Comparison of ENCODE assay signal across 8 cellular contexts in the genomic region with DNA sequence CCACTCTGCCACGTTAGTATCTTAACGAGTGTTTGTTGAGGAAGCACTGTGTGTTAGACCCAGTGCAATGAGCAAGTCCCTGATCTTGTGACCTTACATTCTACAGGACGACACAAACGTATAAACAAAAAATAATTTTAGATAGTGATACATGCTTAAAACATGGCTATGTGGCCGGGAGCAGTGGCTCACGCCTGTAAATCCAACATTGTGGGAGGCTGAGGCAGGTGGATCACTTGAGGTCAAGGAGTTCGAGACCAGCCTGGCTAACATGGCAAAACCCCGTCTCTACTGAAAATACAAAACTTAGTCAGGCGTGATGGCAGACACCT. TPM values are rescaled to one million over a fixed set of nuclear protein-coding genes. Genes with fewer than 3 reads are reported as not detected.
DNase-seq lines count a peak whose midpoint lies in the region; ATAC-seq and TF ChIP-seq lines count a peak whose summit lies in the region.

No MANE protein-coding gene starts in this region.

- ATAC-seq in HG02973 (IDR thresholded peaks at IDR 0.05; ENCODE audit: unreplicated experiment) (no peak), GM21737 (IDR thresholded peaks at IDR 0.05; ENCODE audit: unreplicated experiment) (no peak)

- H3K27ac ChIP-seq in GM23248 (peak overlapping the region; percentile 58), WERI-Rb-1 (peak overlapping the region; percentile 93)

- in situ Hi-C loops in GM23248 (cut with MboI) = no loop called here

- no peaks in the 10 kb centered on the region for H3K27me3 ChIP-seq in GM23248 (replicated peaks; ENCODE audit: insufficient read depth)
- H3K27me3 ChIP-seq in WERI-Rb-1 (ENCODE audit: insufficient read depth, low read depth, severe bottlenecking) = no peaks in the 10 kb centered on the region

- peaks cover 27% of the 10 kb centered on the region for H3K79me2 ChIP-seq in GM23248 (ENCODE audit: insufficient read depth)

- H3K4me3 ChIP-seq in GM23248 (peak overlapping the region; percentile 91), WERI-Rb-1 (ENCODE audit: low read depth, low read length) (peak overlapping the region; percentile 46), fibroblast of villous mesenchyme (ENCODE audit: low read depth, low read length) (peak overlapping the region; percentile 56), skeletal muscle cell (ENCODE audit: low read depth, low read length) (peak overlapping the region; percentile 41)

- H2AFZ ChIP-seq in GM23248 = peak overlapping the region; percentile 91

- H3K9me3 ChIP-seq in GM23248 (ENCODE audit: low read depth) (no peaks in the 10 kb centered on the region), WERI-Rb-1 (ENCODE audit: severe bottlenecking) (no peaks in the 10 kb centered on the region)

- TF ChIP-seq CTCF in WERI-Rb-1 (IDR thresholded peaks at IDR 0.05; ENCODE audit: low read depth, low read length) (no peak), fibroblast of villous mesenchyme (IDR thresholded peaks at IDR 0.05; ENCODE audit: insufficient read depth, low read depth, low read length) (no peak)

- 54 to 58% methylated on average over 9 of the region's 9 CpGs for WGBS in GM23248 (ENCODE audit: low coverage in 1 of 2, low lambda C conversion rate in 2 of 2, missing lambda C conversion rate in 2 of 2), 2 experiments

- peak overlapping the region; percentile 81 for H3K4me2 ChIP-seq in GM23248 (ENCODE audit: unreplicated experiment)

- no peaks in the 10 kb centered on the region for H3K9me2 ChIP-seq in GM23248 (ENCODE audit: insufficient read depth)

- H4K20me1 ChIP-seq in GM23248 (ENCODE audit: insufficient read depth) = no peaks in the 10 kb centered on the region

- H3F3A ChIP-seq in GM23248 (ENCODE audit: insufficient read depth) = peaks cover 29% of the 10 kb centered on the region

- DNase-seq in GM23248 (no peak), WERI-Rb-1 (no peak), fibroblast of villous mesenchyme (ENCODE audit: low read depth) (no peak), skeletal muscle cell (ENCODE audit: low read depth) (no peak), NCI-H2171 (lab: John Stamatoyannopoulos, UW) (no peak), kidney tubule cell (ENCODE audit: low spot score) (no peak)

- peak overlapping the region; percentile 76 for H3K9ac ChIP-seq in GM23248

- H3K36me3 ChIP-seq in GM23248 (ENCODE audit: low read depth) (no peaks in the 10 kb centered on the region), WERI-Rb-1 (peaks cover 19% of the 10 kb centered on the region)

- peaks cover 44% of the 10 kb centered on the region for H3K4me1 ChIP-seq in GM23248 (ENCODE audit: insufficient read depth)

RNA-seq across cellular contexts. Expression of a gene that starts 19.6 kb away (rescaled TPM):
- 39.6 and 61.4 TPM in 2 replicates for total RNA-seq in GM23248 (2014; rRNA removed; shearing (Covaris generic))
- polyA plus RNA-seq in GM23248 (2016; fragmentation: Nextera tagmentation; extraction: Ambion mirVana) = 69.2 and 78.6 TPM in 2 replicates
- total RNA-seq in fibroblast of villous mesenchyme = 38.0 and 45.1 TPM in 2 replicates

RNA-seq across cellular contexts. Expression of a gene that starts 20.4 kb away (rescaled TPM):
- total RNA-seq in GM23248 (2014; rRNA removed; shearing (Covaris generic)) = 20.6 and 21.4 TPM in 2 replicates
- 14.9 and 16.6 TPM in 2 replicates for polyA plus RNA-seq in GM23248 (2016; fragmentation: Nextera tagmentation; extraction: Ambion mirVana)
- total RNA-seq in fibroblast of villous mesenchyme = 32.8 and 35.8 TPM in 2 replicates

RNA-seq across cellular contexts. Expression of a gene that starts 27.2 kb away (rescaled TPM):
- 6.4 and 8.0 TPM in 2 replicates for total RNA-seq in GM23248 (2014; rRNA removed; shearing (Covaris generic))
- polyA plus RNA-seq in GM23248 (2016; fragmentation: Nextera tagmentation; extraction: Ambion mirVana) = 8.0 TPM in 2 replicates
- 7.7 and 7.8 TPM in 2 replicates for total RNA-seq in fibroblast of villous mesenchyme

RNA-seq across cellular contexts. Expression of a gene that starts 34.1 kb away (rescaled TPM):
- 53.6 and 80.5 TPM in 2 replicates for total RNA-seq in GM23248 (2014; rRNA removed; shearing (Covaris generic))
- polyA plus RNA-seq in GM23248 (2016; fragmentation: Nextera tagmentation; extraction: Ambion mirVana) = 135 and 141 TPM in 2 replicates
- 33.7 and 35.8 TPM in 2 replicates for total RNA-seq in fibroblast of villous mesenchyme

RNA-seq across cellular contexts. Expression of a gene that starts 45.2 kb away (rescaled TPM):
- total RNA-seq in GM23248 (2014; rRNA removed; shearing (Covaris generic)) = 16.8 and 24.0 TPM in 2 replicates
- polyA plus RNA-seq in GM23248 (2016; fragmentation: Nextera tagmentation; extraction: Ambion mirVana) = 10.2 and 10.4 TPM in 2 replicates
- 19.3 and 21.6 TPM in 2 replicates for total RNA-seq in fibroblast of villous mesenchyme

Comparison
In these comparisons a context has a peak if more than half of its experiments do, and no peak if none do; other contexts are left out.
1. H3K4me3 ChIP-seq: peak in every context shown above with its lines; median percentile 91 in GM23248; 56 in fibroblast of villous mesenchyme; 46 in WERI-Rb-1; 41 in skeletal muscle cell.